In genomic region chr2:209382775-209383174, GRCh38 we compare ENCODE assay signal across 14 cellular contexts. TPM values are rescaled to one million over a fixed set of nuclear protein-coding genes. Genes with fewer than 3 reads are reported as not detected.
"Had no signal": no experiment of that assay in that cellular context is flagged by ENCODE, and none has a peak within 500 bp of the region (broad histone marks: within the 10 kb centered on the region; RNA-seq: fewer than 3 reads in every experiment).

No MANE protein-coding gene starts in this region.

- DNase-seq: activated CD4-positive, alpha-beta T cell treated with anti-CD3 and anti-CD28 coated beads for 48 hours; activated CD8-positive, alpha-beta memory T cell treated with anti-CD3 and anti-CD28 coated beads, Interleukin-2, amount 50 U/mL, for 48 hours; activated CD8-positive, alpha-beta T cell treated with anti-CD3 and anti-CD28 coated beads, Interleukin-2, amount 10 ng/mL, durations not matched to agents 7 days and 5 days; central memory CD4-positive, alpha-beta T cell; effector CD4-positive, alpha-beta T cell; left ventricle myocardium inferior; nephron progenitor cell; sigmoid colon; stimulated activated CD4-positive, alpha-beta T cell treated with anti-CD3 and anti-CD28 coated beads, Interleukin-2, amount 100 ng/mL, for 48 hours; stimulated activated naive CD4-positive, alpha-beta T cell treated with Interleukin-2 at 50 U/mL for 16 hours; upper lobe of left lung had no signal

- H3K4me1 ChIP-seq: ascending aorta, left ventricle myocardium inferior, sigmoid colon, upper lobe of left lung had no signal

- H3K27me3 ChIP-seq: ascending aorta, sigmoid colon, upper lobe of left lung had no signal

- H3K36me3 ChIP-seq: ascending aorta, left ventricle myocardium inferior, sigmoid colon, upper lobe of left lung had no signal

- H3K4me3 ChIP-seq: ascending aorta, coronary artery, left ventricle myocardium inferior, sigmoid colon, upper lobe of left lung had no signal

- ATAC-seq: activated CD8-positive, alpha-beta T cell treated with anti-CD3 and anti-CD28 coated beads, Interleukin-2, amount 10 ng/mL, durations not matched to agents 7 days and 5 days had no signal

- H3K27ac ChIP-seq: ascending aorta, coronary artery, left ventricle myocardium inferior, sigmoid colon, upper lobe of left lung had no signal

RNA-seq across cellular contexts. Expression of gene MAP2, which starts 41.1 kb away (rescaled TPM):
- total RNA-seq: activated CD8-positive, alpha-beta T cell treated with anti-CD3 and anti-CD28 coated beads, Interleukin-2, amount 10 ng/mL, durations not matched to agents 7 days and 5 days; T-helper 1 cell treated with Interleukin-12 subunit alpha and Interleukin-12 subunit beta and Interleukin-4 antibody, amounts not matched to agents 30 ng/mL and 1 ng/mL, for 36 hours had no signal
